In genomic region chr3:52704611-52705437, GRCh38 we compare ENCODE assay signal across 8 cellular contexts. TPM values are rescaled to one million over a fixed set of nuclear protein-coding genes. Genes with fewer than 3 reads are reported as not detected.
DNase-seq lines count a peak whose midpoint lies in the region; ATAC-seq, FAIRE-seq and TF ChIP-seq lines count a peak whose summit lies in the region.

No MANE protein-coding gene starts in this region.

- no peaks in the 10 kb centered on the region for H3K9me3 ChIP-seq in kidney (ENCODE audit: control insufficient read depth in 1 of 2, low read length in 2 of 2)

- peaks cover 5 to 7% of the 10 kb centered on the region in 2 donors for H3K36me3 ChIP-seq in kidney (ENCODE audit: control insufficient read depth in 1 of 2, insufficient read depth in 2 of 2, low read length in 2 of 2)

- peak overlapping the region; percentile 93 for H3K27ac Mint-ChIP-seq in MCF 10A (ENCODE audit: low read depth, unreplicated experiment)

- ATAC-seq in GM19023 (IDR thresholded peaks at IDR 0.05; ENCODE audit: unreplicated experiment) (peak; percentile 3), GM18520 (IDR thresholded peaks at IDR 0.05; ENCODE audit: unreplicated experiment) (no peak)
- ATAC-seq in stimulated activated naive CD8-positive, alpha-beta T cell treated with anti-CD3 and anti-CD28 coated beads, Interleukin-15, Interleukin-2, amounts not matched to agents 100 U/mL and 50 U/mL, for 24 hours = peak; percentile 28

- TF ChIP-seq CTCF in NB4 (IDR thresholded peaks at IDR 0.05; ENCODE audit: low read depth, low read length) (no peak), MCF 10A (IDR thresholded peaks at IDR 0.05; ENCODE audit: unreplicated experiment) (no peak), kidney (IDR thresholded peaks at IDR 0.05; ENCODE audit: borderline replicate concordance, extremely low read depth, insufficient read depth) (no peak)

- no peaks in the 10 kb centered on the region for H3K27me3 Mint-ChIP-seq in MCF 10A (ENCODE audit: insufficient read depth, unreplicated experiment)

- no peak for FAIRE-seq in kidney (lab: Jason Lieb, UNC)

- CTCF ChIA-PET in MCF 10A (lab: Yijun Ruan, JAX) = interaction anchor here (1.1 to 1.5 kb wide), 2 partner anchors 13 to 15 kb away, joined by 4 read pairs; no protein-coding TSS in a partner anchor

- H3K27ac ChIP-seq in kidney (ENCODE audit: low read depth in 2 of 2, low read length in 2 of 2) = peak overlapping the region; percentile 83 to 87

- BruUV-seq in MCF 10A (replicated peaks; lab: Mats Ljungman, UMichigan) = no TSS peak

- peak overlapping the region; percentile 95 for H3K4me3 Mint-ChIP-seq in MCF 10A (ENCODE audit: unreplicated experiment)

- peaks cover 20 to 24% of the 10 kb centered on the region in 2 donors for H3K4me1 ChIP-seq in kidney (ENCODE audit: control insufficient read depth in 1 of 2, insufficient read depth in 1 of 2, low read depth in 1 of 2, low read length in 2 of 2)

- peak overlapping the region; percentile 81 to 85 for H3K9ac ChIP-seq in kidney (ENCODE audit: low read length in 2 of 2)

- POLR2A ChIA-PET in MCF 10A (lab: Yijun Ruan, JAX) = interaction anchor here (0.6 to 4.5 kb wide), 14 partner anchors 9 to 293 kb away, joined by 3 to 92 read pairs (median 8); partner anchors contain the start of genes GNL3, NEK4 and PBRM1

- peaks cover 7% of the 10 kb centered on the region for H3K4me1 Mint-ChIP-seq in MCF 10A (ENCODE audit: insufficient read depth, unreplicated experiment)

- peak; percentile 9 for DNase-seq in Ammon's horn (ENCODE audit: low spot score)
- DNase-seq in NB4 (ENCODE audit: low read depth) = peak; percentile 50
- peak; percentile 30 for DNase-seq in MCF 10A (ENCODE audit: unreplicated experiment)
- no peak for DNase-seq in kidney
- peak; percentile 44 for DNase-seq in stimulated activated naive CD8-positive, alpha-beta T cell treated with anti-CD3 and anti-CD28 coated beads, Interleukin-15, Interleukin-2, amounts not matched to agents 100 U/mL and 50 U/mL, for 24 hours
- DNase-seq in GF-D8 (lab: John Stamatoyannopoulos, UW) = no peak

- H3K9me3 Mint-ChIP-seq in MCF 10A (ENCODE audit: unreplicated experiment) = no peaks in the 10 kb centered on the region

- peaks cover 25% of the 10 kb centered on the region for H3K36me3 Mint-ChIP-seq in MCF 10A (ENCODE audit: insufficient read depth, unreplicated experiment)

- TF ChIP-seq POLR2A in NB4 (IDR thresholded peaks at IDR 0.05; ENCODE audit: extremely low read depth, insufficient read length) = no peak

- intact Hi-C loops in MCF 10A (cut with micrococcal nuclease) = no loop called here
- intact Hi-C loops in kidney (cut with DNase I) = no loop called here

- H3K4me3 ChIP-seq in NB4 (ENCODE audit: low read depth, low read length) (peak overlapping the region; percentile 92), kidney (ENCODE audit: low read length in 2 of 2) (peak overlapping the region; percentile 86 to 99)

RNA-seq across cellular contexts. Expression of gene GLT8D1, which starts 0.8 kb away (rescaled TPM):
- total RNA-seq in MCF 10A (2022) (42.2 and 48.1 TPM in 2 replicates), kidney (60.4 TPM)
- polyA plus RNA-seq in kidney (ENCODE audit: insufficient read depth, low read depth, low replicate concordance) = 62.1 TPM

RNA-seq across cellular contexts. Expression of gene SPCS1, which starts 1.1 kb away (rescaled TPM):
- total RNA-seq in MCF 10A (2022) (135 and 172 TPM in 2 replicates), kidney (124 TPM)
- 265 TPM for polyA plus RNA-seq in kidney (ENCODE audit: insufficient read depth, low read depth, low replicate concordance)

RNA-seq across cellular contexts. Expression of gene GNL3, which starts 19.0 kb away (rescaled TPM):
- total RNA-seq in MCF 10A (2022) (163 and 200 TPM in 2 replicates), kidney (47.8 TPM)
- polyA plus RNA-seq in kidney (ENCODE audit: insufficient read depth, low read depth, low replicate concordance) = 27.9 TPM

RNA-seq across cellular contexts. Expression of gene PBRM1, which starts 19.1 kb away (rescaled TPM):
- total RNA-seq in MCF 10A (2022) = 49.3 and 56.9 TPM in 2 replicates
- total RNA-seq in kidney = 56.2 TPM
- polyA plus RNA-seq in kidney (ENCODE audit: insufficient read depth, low read depth, low replicate concordance) = 4.1 TPM

Comparison
In these comparisons a context has a peak if more than half of its experiments do, and no peak if none do; other contexts are left out.
1. DNase-seq: peak in Ammon's horn (single experiment), NB4 (single experiment), MCF 10A (single experiment) and stimulated activated naive CD8-positive, alpha-beta T cell treated with anti-CD3 and anti-CD28 coated beads, Interleukin-15, Interleukin-2, amounts not matched to agents 100 U/mL and 50 U/mL, for 24 hours (single experiment); none in kidney (single experiment) and GF-D8 (single experiment).